7 cellular contexts compared by ENCODE assay signal in genomic region chr12:111368291-111368683, GRCh38. TPM values are rescaled to one million over a fixed set of nuclear protein-coding genes. Genes with fewer than 3 reads are reported as not detected.
DNase-seq lines count a peak whose midpoint lies in the region; ATAC-seq and TF ChIP-seq lines count a peak whose summit lies in the region.

No MANE protein-coding gene starts in this region.

- no peak for TF ChIP-seq POLR2A in ovary (IDR thresholded peaks at IDR 0.05)

- no peaks in the 10 kb centered on the region for H3K36me3 Mint-ChIP-seq in GM23338 (ENCODE audit: low read depth)

- no peak for TF ChIP-seq CTCF in GM23338 (conservative IDR thresholded peaks at IDR 0.05; ENCODE audit: low read depth in 2 of 2)
- TF ChIP-seq CTCF in SK-N-SH (IDR thresholded peaks at IDR 0.05) = no peak
- no peak for TF ChIP-seq CTCF in fibroblast of lung (conservative IDR thresholded peaks at IDR 0.05 in 1 of 2, IDR thresholded peaks at IDR 0.05 in 1 of 2; ENCODE audit: low read depth in 1 of 2, low read length in 2 of 2)
- TF ChIP-seq CTCF in ovary (IDR thresholded peaks at IDR 0.05) = no peak

- peaks cover 9% of the 10 kb centered on the region; the same call in 1 of the 2 replicates for H3K27me3 ChIP-seq in GM23338 (ENCODE audit: insufficient read depth)
- H3K27me3 ChIP-seq in SK-N-SH (ENCODE audit: insufficient read depth) = no peaks in the 10 kb centered on the region
- H3K27me3 ChIP-seq in fibroblast of lung (ENCODE audit: control insufficient read depth, insufficient read depth, low read length) = no peaks in the 10 kb centered on the region
- H3K27me3 ChIP-seq in ovary = no peaks in the 10 kb centered on the region

- ATAC-seq in GM23338 = peak; percentile 33

- 5% methylated on average over 4 of the region's 13 CpGs for WGBS in SK-N-SH (ENCODE audit: low lambda C conversion rate)
- 0 to 2% (median 1%) methylated on average over 12 to 13 of the region's 13 CpGs for WGBS in ovary, 3 donors

- H3K27ac ChIP-seq in GM23338 (ENCODE audit: low read depth) (no peak overlapping the region), SK-N-SH (ENCODE audit: low read depth in 2 of 2, low read length in 1 of 2) (peak overlapping the region in 1 of 2 experiments; percentile 64; a peak in 2 of 4 replicates), fibroblast of lung (ENCODE audit: insufficient read depth, low read length) (peak overlapping the region; percentile 34), ovary (peak overlapping the region; percentile 33 to 70)

- H3K36me3 ChIP-seq in GM23338 (ENCODE audit: insufficient read depth) (no peaks in the 10 kb centered on the region), SK-N-SH (replicated peaks in 1 of 2; ENCODE audit: control insufficient read depth in 1 of 2, insufficient read depth in 2 of 2, low read length in 1 of 2) (peaks cover 0 to 3% of the 10 kb centered on the region in 2 experiments), fibroblast of lung (ENCODE audit: control insufficient read depth, insufficient read depth, low read length) (peaks cover 2% of the 10 kb centered on the region), ovary (no peaks in the 10 kb centered on the region)

- DNase-seq in GM23338 (ENCODE audit: low spot score) (no peak), SK-N-SH (no peak), fibroblast of lung (ENCODE audit: low read depth in 2 of 2) (peak in 1 of 2 donors; percentile 8), ovary (peak in 3 of 5 donors; percentile 27 to 52 (median 40)), SHP77 (lab: John Stamatoyannopoulos, UW) (no peak), DMS153 (lab: John Stamatoyannopoulos, UW) (no peak), NCI-H2171 (lab: John Stamatoyannopoulos, UW) (no peak)

- no peaks in the 10 kb centered on the region for H3K9me2 ChIP-seq in GM23338 (ENCODE audit: insufficient read depth)
- no peaks in the 10 kb centered on the region for H3K9me2 ChIP-seq in SK-N-SH

- H2AFZ ChIP-seq in GM23338 = peak overlapping the region; percentile 95
- H2AFZ ChIP-seq in SK-N-SH (ENCODE audit: low read depth) = peak overlapping the region; percentile 79
- peak overlapping the region; percentile 68 for H2AFZ ChIP-seq in fibroblast of lung (ENCODE audit: low read length)

- peak overlapping the region; percentile 96 for H3K4me2 ChIP-seq in GM23338
- peak overlapping the region; percentile 95 for H3K4me2 ChIP-seq in SK-N-SH
- H3K4me2 ChIP-seq in fibroblast of lung (ENCODE audit: extremely low read depth, insufficient read depth, low read length) = peak overlapping the region; percentile 79

- POLR2A ChIA-PET in SK-N-SH (lab: Yijun Ruan, JAX) = no interaction called here

- H3K79me2 ChIP-seq in GM23338 (replicated peaks; ENCODE audit: insufficient read depth) = no peaks in the 10 kb centered on the region
- peaks cover 22% of the 10 kb centered on the region for H3K79me2 ChIP-seq in SK-N-SH (ENCODE audit: insufficient read depth)
- H3K79me2 ChIP-seq in fibroblast of lung (ENCODE audit: control insufficient read depth, insufficient read depth, low read length) = no peaks in the 10 kb centered on the region

- H3K27me3 Mint-ChIP-seq in GM23338 (ENCODE audit: insufficient read depth, low read depth, poor library complexity) = peaks cover 21% of the 10 kb centered on the region

- H3K4me3 ChIP-seq in GM23338 (peak overlapping the region; percentile 82), SK-N-SH (ENCODE audit: low read depth in 2 of 2, low read length in 1 of 2) (peak overlapping the region; percentile 85 to 96), fibroblast of lung (replicated peaks in 1 of 4; ENCODE audit: control extremely low read depth in 1 of 4, insufficient read depth in 1 of 4, low read depth in 3 of 4, low read length in 4 of 4) (peak overlapping the region; percentile 76 to 91 (median 88)), ovary (peak overlapping the region; percentile 81)

- TF ChIP-seq RAD21 in SK-N-SH (IDR thresholded peaks at IDR 0.05; ENCODE audit: low read length) = no peak

- H3F3A ChIP-seq in GM23338 (replicated peaks; ENCODE audit: low read depth) (no peaks in the 10 kb centered on the region), SK-N-SH (replicated peaks; ENCODE audit: insufficient read depth) (no peaks in the 10 kb centered on the region)

- intact Hi-C loops in ovary (cut with DNase I) = no loop called here

- H3K4me1 ChIP-seq in GM23338 (ENCODE audit: insufficient read depth) (peaks cover 7% of the 10 kb centered on the region; the same call in 1 of the 2 replicates), SK-N-SH (ENCODE audit: control insufficient read depth in 1 of 2, insufficient read depth in 2 of 2, low read depth in 1 of 2, low read length in 1 of 2) (peaks cover 0 to 16% of the 10 kb centered on the region in 2 experiments; a peak in 1 of 4 replicates), fibroblast of lung (ENCODE audit: control insufficient read depth, extremely low read depth, insufficient read depth, low read length) (peaks cover 6% of the 10 kb centered on the region), ovary (ENCODE audit: insufficient read depth) (peaks cover 9% of the 10 kb centered on the region)

- peaks cover 13% of the 10 kb centered on the region for H3K4me1 Mint-ChIP-seq in GM23338

- peak overlapping the region; percentile 84 for H3K9ac ChIP-seq in SK-N-SH
- H3K9ac ChIP-seq in fibroblast of lung (ENCODE audit: insufficient read depth, low read length) = peak overlapping the region; percentile 69

- peak overlapping the region; percentile 80 for H3K4me3 Mint-ChIP-seq in GM23338

- H3K9me3 Mint-ChIP-seq in GM23338 = peaks cover 4% of the 10 kb centered on the region; the same call in 2 of the 3 replicates

- TF ChIP-seq EP300 in SK-N-SH (IDR thresholded peaks at IDR 0.05; ENCODE audit: borderline replicate concordance in 1 of 2, low read depth in 1 of 2, low read length in 1 of 2) (no peak), ovary (IDR thresholded peaks at IDR 0.05) (no peak)

- H4K20me1 ChIP-seq in GM23338 (replicated peaks; ENCODE audit: insufficient read depth) = 0 out of 2 replicates have a peak, but pooled peaks cover 2% of the 10 kb centered on the region
- no peaks in the 10 kb centered on the region for H4K20me1 ChIP-seq in SK-N-SH (ENCODE audit: insufficient read depth)
- H4K20me1 ChIP-seq in fibroblast of lung (ENCODE audit: control insufficient read depth, extremely low read depth, insufficient read depth, low read length) = no peaks in the 10 kb centered on the region

- no peak overlapping the region for H3K27ac Mint-ChIP-seq in GM23338

- no peaks in the 10 kb centered on the region for H3K9me3 ChIP-seq in SK-N-SH
- H3K9me3 ChIP-seq in fibroblast of lung (ENCODE audit: control insufficient read depth, insufficient read depth, low read depth, low read length) = no peaks in the 10 kb centered on the region
- no peaks in the 10 kb centered on the region for H3K9me3 ChIP-seq in ovary

- CTCF ChIA-PET in SK-N-SH (lab: Yijun Ruan, JAX) = interaction anchor here (1.5 to 2.3 kb wide), 4 partner anchors 28 to 83 kb away, joined by 4 to 22 read pairs (median 11); no protein-coding TSS in a partner anchor

TF ChIP-seq in GM23338, 12 proteins besides CTCF, POLR2A, EP300 and RAD21 (continues in another document):
- no peak for TF ChIP-seq ZNF114 (CRISPR knock-in tag; IDR thresholded peaks at IDR 0.05)

TF ChIP-seq in SK-N-SH, 30 proteins besides CTCF, POLR2A, EP300 and RAD21:
- TF ChIP-seq SMC3 (IDR thresholded peaks at IDR 0.05; ENCODE audit: low read depth, low read length) (no peak), MXI1 (IDR thresholded peaks at IDR 0.05; ENCODE audit: low read depth, low read length) (peak; percentile 72), GABPA (IDR thresholded peaks at IDR 0.05; ENCODE audit: low read depth) (no peak)

RNA-seq across cellular contexts. Expression of gene PHETA1, which starts 0.6 kb away (rescaled TPM):
- total RNA-seq in GM23338 (2014; rRNA removed; shearing (Covaris generic)) = 12.9 and 15.4 TPM in 2 replicates
- polyA plus RNA-seq in GM23338 (2016; fragmentation: Nextera tagmentation; extraction: Ambion mirVana) (4.8 and 5.3 TPM in 2 replicates), SK-N-SH (2012; rRNA removed) (7.3 and 8.1 TPM in 2 replicates), fibroblast of lung (2.6 and 3.4 TPM in 2 replicates), ovary (10 to 100 TPM in 1 of 2 donors, 1 to 10 TPM in 1; 1.8 to 18.6 TPM)
- polyA plus RNA-seq in SK-N-SH (2012; cell fraction: cytosol; rRNA removed) = 4.3 and 7.9 TPM in 2 replicates
- polyA plus RNA-seq in SK-N-SH (2012; cell fraction: nucleus; rRNA removed) = 11.4 and 14.1 TPM in 2 replicates
- total RNA-seq in fibroblast of lung (3.8 and 4.1 TPM in 2 replicates), ovary (10 to 100 TPM in 5 of 7 donors, 1 to 10 TPM in 2; 7.6 to 26.5 (median 19.2) TPM)
- 3.9 and 7.2 TPM in 2 replicates for polyA plus RNA-seq in fibroblast of lung (2012)
- polyA minus RNA-seq in fibroblast of lung (ENCODE audit: low replicate concordance) = 3.1 and 3.4 TPM in 2 replicates

RNA-seq across cellular contexts. Expression of gene SH2B3, which starts 37.4 kb away (rescaled TPM):
- total RNA-seq in GM23338 (2014; rRNA removed; shearing (Covaris generic)) = 59.0 and 59.3 TPM in 2 replicates
- polyA plus RNA-seq in GM23338 (2016; fragmentation: Nextera tagmentation; extraction: Ambion mirVana) (7.6 and 8.1 TPM in 2 replicates), SK-N-SH (2012; rRNA removed) (14.4 and 15.6 TPM in 2 replicates), fibroblast of lung (29.2 and 32.0 TPM in 2 replicates), ovary (10 to 100 TPM in 1 of 2 donors, 1 to 10 TPM in 1; 7.2 to 22.0 TPM)
- polyA plus RNA-seq in SK-N-SH (2012; cell fraction: cytosol; rRNA removed) = 14.9 and 18.4 TPM in 2 replicates
- 19.2 and 26.6 TPM in 2 replicates for polyA plus RNA-seq in SK-N-SH (2012; cell fraction: nucleus; rRNA removed)
- total RNA-seq in fibroblast of lung (7.4 and 18.0 TPM in 2 replicates), ovary (10 to 100 TPM in 5 of 7 donors, 1 to 10 TPM in 2; 8.6 to 24.0 (median 14.3) TPM)
- polyA plus RNA-seq in fibroblast of lung (2012) = 21.3 and 28.0 TPM in 2 replicates
- polyA minus RNA-seq in fibroblast of lung (ENCODE audit: low replicate concordance) = 52.3 and 55.9 TPM in 2 replicates

Comparison
In these comparisons a context has a peak if more than half of its experiments do, and no peak if none do; other contexts are left out.
1. DNase-seq: peak in ovary (3 of 5); none in GM23338 (single experiment), SK-N-SH (single experiment), SHP77 (0 of 2), DMS153 (single experiment) and NCI-H2171 (single experiment).
2. Peak in every context shown above with its lines, with median percentiles within 50 percentile points of each other: H2AFZ ChIP-seq, H3K4me2 ChIP-seq and H3K4me3 ChIP-seq.